ENCODE assay signal across 21 cellular contexts in the genomic region with DNA sequence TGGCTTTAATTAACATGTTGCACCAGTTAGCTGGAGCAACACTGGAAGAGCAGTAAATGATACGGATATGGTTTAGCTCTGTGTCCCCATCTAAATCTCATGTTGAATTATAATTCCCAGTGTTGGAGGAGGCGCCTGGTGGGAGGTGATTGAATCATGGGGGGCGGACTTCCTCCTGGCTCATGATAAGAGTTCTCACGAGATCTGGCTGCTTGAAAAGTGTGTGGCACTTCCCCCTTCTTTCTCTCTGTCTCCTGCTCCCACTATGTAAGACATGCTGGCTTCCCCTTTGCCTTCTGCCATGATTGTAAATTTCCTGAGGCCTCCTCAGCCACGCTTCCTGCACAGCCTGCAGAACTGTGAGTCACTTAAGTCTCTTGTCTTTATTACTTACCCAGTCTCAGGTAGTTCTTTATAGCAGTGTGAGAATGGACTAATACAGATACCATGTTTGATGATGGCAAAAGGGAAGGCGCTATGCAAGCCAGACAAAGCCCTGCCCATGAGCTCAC.
"Had no signal": no experiment of that assay in that cellular context is flagged by ENCODE, and none has a peak within 500 bp of the region (broad histone marks: within the 10 kb centered on the region; RNA-seq: fewer than 3 reads in every experiment).

No MANE protein-coding gene starts in this region.

- H3K27me3 ChIP-seq: heart right ventricle, left lung, ovary, upper lobe of right lung had no signal

- H3K4me3 ChIP-seq: coronary artery, heart right ventricle, left lung, ovary, psoas muscle, upper lobe of right lung had no signal

- FAIRE-seq: kidney had no signal

- DNase-seq: activated B cell treated with CpG ODN at 0.5 μM for 24 hours; activated CD4-positive, alpha-beta T cell treated with anti-CD3 and anti-CD28 coated beads for 36 hours; activated CD4-positive, alpha-beta T cell treated with anti-CD3 and anti-CD28 coated beads, Interleukin-2, amount 50 U/mL, for 48 hours; activated effector memory CD4-positive, alpha-beta T cell treated with anti-CD3 and anti-CD28 coated beads, Interleukin-2, amount 50 U/mL, for 16 hours; activated naive CD4-positive, alpha-beta T cell treated with anti-CD3 and anti-CD28 coated beads, Interleukin-2, amount 10 ng/mL, durations not matched to agents 7 days and 5 days; activated T-cell treated with anti-CD3 and anti-CD28 coated beads, Interleukin-2, amount 50 U/mL, for 72 hours; amygdala; cerebellar nuclear complex; endodermal cell; foreskin fibroblast; heart right ventricle; kidney; left lung; naive thymus-derived CD8-positive, alpha-beta T cell; ovary; psoas muscle; right cardiac atrium; stimulated activated CD4-positive, alpha-beta T cell treated with anti-CD3 and anti-CD28 coated beads, Interleukin-4, amount 100 ng/mL, for 24 hours; stimulated activated naive CD4-positive, alpha-beta T cell treated with Interleukin-2 at 50 U/mL for 16 hours; upper lobe of right lung had no signal

- ATAC-seq: activated CD4-positive, alpha-beta T cell treated with anti-CD3 and anti-CD28 coated beads for 36 hours; activated T-cell treated with anti-CD3 and anti-CD28 coated beads, Interleukin-2, amount 50 U/mL, for 72 hours; heart right ventricle; left lung; naive thymus-derived CD8-positive, alpha-beta T cell; psoas muscle; right cardiac atrium; upper lobe of right lung had no signal

- H3K36me3 ChIP-seq: heart right ventricle, left lung, ovary, upper lobe of right lung had no signal

- H3K27ac ChIP-seq: coronary artery, heart right ventricle, left lung, ovary, psoas muscle, upper lobe of right lung had no signal

- H3K4me1 ChIP-seq: heart right ventricle, left lung, psoas muscle, upper lobe of right lung had no signal

- H3K9me3 ChIP-seq: ovary, psoas muscle, upper lobe of right lung had no signal
